Comparison of ENCODE assay signal across 23 cellular contexts in genomic region chr1:1669468-1670440, GRCh38. TPM values are rescaled to one million over a fixed set of nuclear protein-coding genes. Genes with fewer than 3 reads are reported as not detected.
A peak's percentile ranks its signal among the peaks of the same experiment; 100 is the strongest.
DNase-seq lines count a peak whose midpoint lies in the region; ATAC-seq and TF ChIP-seq lines count a peak whose summit lies in the region.
"Had no signal": no experiment of that assay in that cellular context is flagged by ENCODE, and none has a peak within 500 bp of the region (broad histone marks: within the 10 kb centered on the region; RNA-seq: fewer than 3 reads in every experiment).

No MANE protein-coding gene starts in this region.

- intact Hi-C loops in left lung (cut with DNase I) (no loop called here), sigmoid colon (cut with DNase I) (no loop called here)

- TF ChIP-seq EP300 in sigmoid colon (IDR thresholded peaks at IDR 0.05) = no peak

- 92 to 95% methylated on average over 43 of the region's 43 CpGs for WGBS in sigmoid colon, 2 donors

- TF ChIP-seq CTCF in GM13977 (IDR thresholded peaks at IDR 0.05; ENCODE audit: extremely low read depth, insufficient read depth, missing control alignments) (no peak), left lung (IDR thresholded peaks at IDR 0.05) (no peak), sigmoid colon (IDR thresholded peaks at IDR 0.05) (no peak)

- H3K4me3 ChIP-seq in left lung = no peak overlapping the region
- no peak overlapping the region for H3K4me3 ChIP-seq in sigmoid colon
- H3K4me3 ChIP-seq: esophagus squamous epithelium, hepatocyte, upper lobe of left lung had no signal

- ATAC-seq in left lung (no peak), GM21717 (IDR thresholded peaks at IDR 0.05; ENCODE audit: unreplicated experiment) (no peak)
- ATAC-seq: left colon; natural killer cell treated with Interleukin-12 subunit alpha and Interleukin-12 subunit beta and Interleukin-15 and Interleukin-18, amount 100 ng/mL, for 72 hours; T-helper 17 cell had no signal

- H3K9me3 ChIP-seq in left lung = no peaks in the 10 kb centered on the region
- no peaks in the 10 kb centered on the region for H3K9me3 ChIP-seq in sigmoid colon
- H3K9me3 ChIP-seq: esophagus squamous epithelium, upper lobe of left lung had no signal

- in situ Hi-C loops in GM13977 (cut with MboI; ENCODE audit: low pct_unique_long_range_greater_than_20kb, low sequenced_read_pairs, unreplicated experiment) = no loop called here

- no peak for TF ChIP-seq POLR2A in sigmoid colon (IDR thresholded peaks at IDR 0.05)

- H3K36me3 ChIP-seq in left lung = peaks cover 0 to 71% of the 10 kb centered on the region in 2 donors
- peaks cover 13 to 81% (median 47%) of the 10 kb centered on the region in 4 donors for H3K36me3 ChIP-seq in sigmoid colon

- DNase-seq in GM13977 (ENCODE audit: low spot score) (peak; percentile 13), Kasumi-1 (lab: John Stamatoyannopoulos, UW) (peak; percentile 83 to 87), left lung (peak; percentile 24 to 42), sigmoid colon (peak; percentile 59), COLO668 (lab: John Stamatoyannopoulos, UW; ENCODE audit: unreplicated experiment) (no peak)
- no peak for DNase-seq in stimulated activated CD8-positive, alpha-beta memory T cell treated with anti-CD3 and anti-CD28 coated beads, Interleukin-4, amount 100 ng/mL, for 48 hours
- DNase-seq: activated CD4-positive, CD25-positive, alpha-beta regulatory T cell treated with anti-CD3 and anti-CD28 coated beads, Interleukin-2, amount 50 U/mL, for 72 hours; activated effector memory CD4-positive, alpha-beta T cell treated with Interleukin-2 at 50 U/mL for 16 hours; activated naive CD8-positive, alpha-beta T cell treated with anti-CD3 and anti-CD28 coated beads, Interleukin-2, amount 10 ng/mL, durations not matched to agents 7 days and 5 days; activated T-cell treated with anti-CD3 and anti-CD28 coated beads for 4 hours; caudate nucleus; esophagus squamous epithelium; KG1; NCI-H1417 treated with DMSO at 0.1 percent for 48 hours; NCI-H2081 treated with DMSO at 0.1 percent for 48 hours; NCI-H774; T-helper 17 cell had no signal

- H3K27me3 ChIP-seq in left lung = no peaks in the 10 kb centered on the region
- H3K27me3 ChIP-seq in sigmoid colon = no peaks in the 10 kb centered on the region
- H3K27me3 ChIP-seq: esophagus squamous epithelium, hepatocyte, upper lobe of left lung had no signal

- H3K27ac ChIP-seq in left lung = no peak overlapping the region
- H3K27ac ChIP-seq in sigmoid colon = no peak overlapping the region
- H3K27ac ChIP-seq: C4-2B, esophagus squamous epithelium, hepatocyte, upper lobe of left lung had no signal

- H3K4me1 ChIP-seq in left lung (no peaks in the 10 kb centered on the region), sigmoid colon (no peaks in the 10 kb centered on the region)
- H3K4me1 ChIP-seq: esophagus squamous epithelium, upper lobe of left lung had no signal

RNA-seq across cellular contexts. Expression of gene CDK11B, which starts 10.9 kb away (rescaled TPM):
- 10 to 100 TPM; 16.3 to 23.2 TPM for total RNA-seq in left lung
- total RNA-seq in sigmoid colon = 10 to 100 TPM; 23.9 to 51.0 (median 27.8) TPM
- 10 to 100 TPM; 30.0 to 38.4 (median 37.9) TPM for polyA plus RNA-seq in sigmoid colon

RNA-seq across cellular contexts. Expression of gene SLC35E2B, which starts 22.8 kb away (rescaled TPM):
- total RNA-seq in left lung = 10 to 100 TPM; 45.7 to 55.4 TPM
- total RNA-seq in sigmoid colon = 10 to 100 TPM; 25.0 to 78.1 (median 31.6) TPM
- polyA plus RNA-seq in sigmoid colon = 10 to 100 TPM in 2 of 3 donors, 1 to 10 TPM in 1; 9.5 to 38.5 (median 12.0) TPM

RNA-seq across cellular contexts. Expression of gene MMP23B, which starts 37.8 kb away (rescaled TPM):
- 10 to 100 TPM; 43.5 to 56.7 TPM for total RNA-seq in left lung
- 10 to 100 TPM in 2 of 4 donors, 1 to 10 TPM in 2; 1.8 to 58.7 (median 17.2) TPM for total RNA-seq in sigmoid colon
- polyA plus RNA-seq in sigmoid colon = 1 to 10 TPM; 2.2 to 3.6 (median 2.3) TPM

RNA-seq across cellular contexts. Expression of gene CDK11A, which starts 54.4 kb away (rescaled TPM):
- total RNA-seq in left lung (10 to 100 TPM; 21.1 to 43.2 TPM), sigmoid colon (10 to 100 TPM; 21.6 to 53.7 (median 37.5) TPM)
- 10 to 100 TPM; 19.8 to 35.0 (median 33.1) TPM for polyA plus RNA-seq in sigmoid colon

RNA-seq across cellular contexts. Expression of gene MIB2, which starts 54.5 kb away (rescaled TPM):
- 10 to 100 TPM; 55.3 to 73.5 TPM for total RNA-seq in left lung
- 10 to 100 TPM; 32.7 to 95.3 (median 53.6) TPM for total RNA-seq in sigmoid colon
- polyA plus RNA-seq in sigmoid colon = 10 to 100 TPM; 24.6 to 77.6 (median 33.3) TPM

Comparison
In these comparisons a context has a peak if more than half of its experiments do, and no peak if none do; other contexts are left out.
1. DNase-seq: peak in GM13977 (single experiment), Kasumi-1 (2 of 2), left lung (2 of 2) and sigmoid colon (single experiment); none in COLO668 (single experiment) and stimulated activated CD8-positive, alpha-beta memory T cell treated with anti-CD3 and anti-CD28 coated beads, Interleukin-4, amount 100 ng/mL, for 48 hours (single experiment).